Comparison of ENCODE assay signal across 1 cellular context in the genomic region with DNA sequence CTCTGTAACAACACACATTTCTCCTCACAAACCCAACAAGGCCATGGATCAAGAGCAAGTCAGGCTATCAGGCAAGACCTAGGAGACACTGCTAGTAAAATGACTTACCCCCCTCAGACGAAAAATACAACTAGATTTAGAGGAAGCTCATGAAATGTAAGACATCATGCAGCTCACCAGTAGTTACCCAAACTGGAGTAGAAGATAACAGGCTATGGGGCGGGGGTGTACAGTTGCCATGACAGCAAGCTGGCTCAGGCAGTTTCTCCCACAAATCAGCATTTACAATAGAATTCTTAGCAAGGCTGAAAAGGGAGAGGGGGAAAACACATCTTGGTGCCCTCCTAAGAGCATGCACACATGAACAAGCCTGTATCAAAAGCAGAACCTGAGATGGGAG.
TF ChIP-seq lines count a peak whose summit lies in the region.

No MANE protein-coding gene starts in this region.

TF ChIP-seq in IMR-90, 13 proteins besides CTCF, POLR2A, EP300 and RAD21 (continued from another document):
- TF ChIP-seq, protein P1, sequence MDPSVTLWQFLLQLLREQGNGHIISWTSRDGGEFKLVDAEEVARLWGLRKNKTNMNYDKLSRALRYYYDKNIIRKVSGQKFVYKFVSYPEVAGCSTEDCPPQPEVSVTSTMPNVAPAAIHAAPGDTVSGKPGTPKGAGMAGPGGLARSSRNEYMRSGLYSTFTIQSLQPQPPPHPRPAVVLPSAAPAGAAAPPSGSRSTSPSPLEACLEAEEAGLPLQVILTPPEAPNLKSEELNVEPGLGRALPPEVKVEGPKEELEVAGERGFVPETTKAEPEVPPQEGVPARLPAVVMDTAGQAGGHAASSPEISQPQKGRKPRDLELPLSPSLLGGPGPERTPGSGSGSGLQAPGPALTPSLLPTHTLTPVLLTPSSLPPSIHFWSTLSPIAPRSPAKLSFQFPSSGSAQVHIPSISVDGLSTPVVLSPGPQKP (IDR thresholded peaks at IDR 0.05; ENCODE audit: borderline replicate concordance, low read depth, low read length) = no peak
- TF ChIP-seq, protein P2, sequence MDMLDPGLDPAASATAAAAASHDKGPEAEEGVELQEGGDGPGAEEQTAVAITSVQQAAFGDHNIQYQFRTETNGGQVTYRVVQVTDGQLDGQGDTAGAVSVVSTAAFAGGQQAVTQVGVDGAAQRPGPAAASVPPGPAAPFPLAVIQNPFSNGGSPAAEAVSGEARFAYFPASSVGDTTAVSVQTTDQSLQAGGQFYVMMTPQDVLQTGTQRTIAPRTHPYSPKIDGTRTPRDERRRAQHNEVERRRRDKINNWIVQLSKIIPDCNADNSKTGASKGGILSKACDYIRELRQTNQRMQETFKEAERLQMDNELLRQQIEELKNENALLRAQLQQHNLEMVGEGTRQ (IDR thresholded peaks at IDR 0.05; ENCODE audit: low read depth, low read length) = no peak
- TF ChIP-seq MXI1 (IDR thresholded peaks at IDR 0.05; ENCODE audit: borderline replicate concordance, low read depth, low read length) (no peak), BHLHE40 (IDR thresholded peaks at IDR 0.05; ENCODE audit: low read depth, low read length) (no peak), FOS (IDR thresholded peaks at IDR 0.05; ENCODE audit: low read depth, low read length) (no peak)
